Comparison of ENCODE assay signal across 1 cellular context in the genomic region with DNA sequence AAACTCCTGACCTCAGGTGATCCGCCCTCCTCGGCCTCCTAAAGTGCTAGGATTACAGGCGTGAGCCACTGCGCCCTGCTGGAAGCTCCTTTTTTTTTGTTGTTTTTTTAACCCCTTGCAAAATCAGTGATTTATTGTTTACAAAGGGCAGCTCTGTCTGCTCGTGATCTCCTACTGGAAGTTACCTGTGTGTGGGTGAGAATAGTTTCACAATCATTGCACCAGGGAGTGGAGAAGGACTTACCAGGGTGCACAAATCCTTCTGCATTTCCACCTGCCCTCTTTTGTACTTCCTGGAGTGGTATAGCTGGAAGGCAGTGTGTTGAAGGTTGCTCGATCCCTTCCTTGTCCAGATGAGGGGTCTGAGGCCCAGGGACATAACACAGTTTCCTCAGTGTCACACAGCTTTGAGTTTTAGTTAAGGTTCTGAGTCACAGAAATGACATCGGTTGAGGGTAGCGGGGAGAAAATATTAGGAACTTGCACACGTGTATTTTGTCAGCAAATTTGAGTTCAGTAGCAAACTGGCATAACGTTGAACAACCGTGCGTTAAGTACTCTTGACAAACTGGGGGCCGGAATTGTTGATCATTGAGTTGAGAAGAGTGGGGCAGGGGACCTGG.
A peak's percentile ranks its signal among the peaks of the same experiment; 100 is the strongest.
TF ChIP-seq lines count a peak whose summit lies in the region.

No MANE protein-coding gene starts in this region.

TF ChIP-seq in HepG2, 621 proteins besides CTCF, POLR2A, EP300 and RAD21 (continued from another document and continues in another):
- TF ChIP-seq, protein P1, sequence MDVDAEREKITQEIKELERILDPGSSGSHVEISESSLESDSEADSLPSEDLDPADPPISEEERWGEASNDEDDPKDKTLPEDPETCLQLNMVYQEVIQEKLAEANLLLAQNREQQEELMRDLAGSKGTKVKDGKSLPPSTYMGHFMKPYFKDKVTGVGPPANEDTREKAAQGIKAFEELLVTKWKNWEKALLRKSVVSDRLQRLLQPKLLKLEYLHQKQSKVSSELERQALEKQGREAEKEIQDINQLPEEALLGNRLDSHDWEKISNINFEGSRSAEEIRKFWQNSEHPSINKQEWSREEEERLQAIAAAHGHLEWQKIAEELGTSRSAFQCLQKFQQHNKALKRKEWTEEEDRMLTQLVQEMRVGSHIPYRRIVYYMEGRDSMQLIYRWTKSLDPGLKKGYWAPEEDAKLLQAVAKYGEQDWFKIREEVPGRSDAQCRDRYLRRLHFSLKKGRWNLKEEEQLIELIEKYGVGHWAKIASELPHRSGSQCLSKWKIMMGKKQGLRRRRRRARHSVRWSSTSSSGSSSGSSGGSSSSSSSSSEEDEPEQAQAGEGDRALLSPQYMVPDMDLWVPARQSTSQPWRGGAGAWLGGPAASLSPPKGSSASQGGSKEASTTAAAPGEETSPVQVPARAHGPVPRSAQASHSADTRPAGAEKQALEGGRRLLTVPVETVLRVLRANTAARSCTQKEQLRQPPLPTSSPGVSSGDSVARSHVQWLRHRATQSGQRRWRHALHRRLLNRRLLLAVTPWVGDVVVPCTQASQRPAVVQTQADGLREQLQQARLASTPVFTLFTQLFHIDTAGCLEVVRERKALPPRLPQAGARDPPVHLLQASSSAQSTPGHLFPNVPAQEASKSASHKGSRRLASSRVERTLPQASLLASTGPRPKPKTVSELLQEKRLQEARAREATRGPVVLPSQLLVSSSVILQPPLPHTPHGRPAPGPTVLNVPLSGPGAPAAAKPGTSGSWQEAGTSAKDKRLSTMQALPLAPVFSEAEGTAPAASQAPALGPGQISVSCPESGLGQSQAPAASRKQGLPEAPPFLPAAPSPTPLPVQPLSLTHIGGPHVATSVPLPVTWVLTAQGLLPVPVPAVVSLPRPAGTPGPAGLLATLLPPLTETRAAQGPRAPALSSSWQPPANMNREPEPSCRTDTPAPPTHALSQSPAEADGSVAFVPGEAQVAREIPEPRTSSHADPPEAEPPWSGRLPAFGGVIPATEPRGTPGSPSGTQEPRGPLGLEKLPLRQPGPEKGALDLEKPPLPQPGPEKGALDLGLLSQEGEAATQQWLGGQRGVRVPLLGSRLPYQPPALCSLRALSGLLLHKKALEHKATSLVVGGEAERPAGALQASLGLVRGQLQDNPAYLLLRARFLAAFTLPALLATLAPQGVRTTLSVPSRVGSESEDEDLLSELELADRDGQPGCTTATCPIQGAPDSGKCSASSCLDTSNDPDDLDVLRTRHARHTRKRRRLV (CRISPR knock-in tag; IDR thresholded peaks at IDR 0.05), result no peak
- TF ChIP-seq, protein P2, sequence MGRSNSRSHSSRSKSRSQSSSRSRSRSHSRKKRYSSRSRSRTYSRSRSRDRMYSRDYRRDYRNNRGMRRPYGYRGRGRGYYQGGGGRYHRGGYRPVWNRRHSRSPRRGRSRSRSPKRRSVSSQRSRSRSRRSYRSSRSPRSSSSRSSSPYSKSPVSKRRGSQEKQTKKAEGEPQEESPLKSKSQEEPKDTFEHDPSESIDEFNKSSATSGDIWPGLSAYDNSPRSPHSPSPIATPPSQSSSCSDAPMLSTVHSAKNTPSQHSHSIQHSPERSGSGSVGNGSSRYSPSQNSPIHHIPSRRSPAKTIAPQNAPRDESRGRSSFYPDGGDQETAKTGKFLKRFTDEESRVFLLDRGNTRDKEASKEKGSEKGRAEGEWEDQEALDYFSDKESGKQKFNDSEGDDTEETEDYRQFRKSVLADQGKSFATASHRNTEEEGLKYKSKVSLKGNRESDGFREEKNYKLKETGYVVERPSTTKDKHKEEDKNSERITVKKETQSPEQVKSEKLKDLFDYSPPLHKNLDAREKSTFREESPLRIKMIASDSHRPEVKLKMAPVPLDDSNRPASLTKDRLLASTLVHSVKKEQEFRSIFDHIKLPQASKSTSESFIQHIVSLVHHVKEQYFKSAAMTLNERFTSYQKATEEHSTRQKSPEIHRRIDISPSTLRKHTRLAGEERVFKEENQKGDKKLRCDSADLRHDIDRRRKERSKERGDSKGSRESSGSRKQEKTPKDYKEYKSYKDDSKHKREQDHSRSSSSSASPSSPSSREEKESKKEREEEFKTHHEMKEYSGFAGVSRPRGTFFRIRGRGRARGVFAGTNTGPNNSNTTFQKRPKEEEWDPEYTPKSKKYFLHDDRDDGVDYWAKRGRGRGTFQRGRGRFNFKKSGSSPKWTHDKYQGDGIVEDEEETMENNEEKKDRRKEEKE (IDR thresholded peaks at IDR 0.05), result no peak
- TF ChIP-seq AGO2 (optimal IDR thresholded peaks at IDR 0.05; ENCODE audit: low read depth, low read length) (no peak), ATF1 (CRISPR knock-in tag; IDR thresholded peaks at IDR 0.05) (no peak), MEIS2 (CRISPR knock-in tag; IDR thresholded peaks at IDR 0.05) (no peak), ZNF615 (CRISPR knock-in tag; IDR thresholded peaks at IDR 0.05; ENCODE audit: borderline replicate concordance) (0 out of 2 replicates have a peak, but pooled peaks have one; percentile 24), HDAC1 (CRISPR knock-in tag; IDR thresholded peaks at IDR 0.05) (peak; percentile 38; the same call in 1 of the 2 replicates), REPIN1 (CRISPR knock-in tag; IDR thresholded peaks at IDR 0.05; ENCODE audit: borderline replicate concordance, low read depth) (no peak), ZNF430 (CRISPR knock-in tag; IDR thresholded peaks at IDR 0.05) (no peak), GTF3A (CRISPR knock-in tag; conservative IDR thresholded peaks at IDR 0.05) (no peak), E2F1 (CRISPR knock-in tag; IDR thresholded peaks at IDR 0.05) (no peak), CSRNP1 (CRISPR knock-in tag; IDR thresholded peaks at IDR 0.05) (no peak), HNRNPK (IDR thresholded peaks at IDR 0.05; ENCODE audit: low read depth, low read length, poor library complexity, severe bottlenecking) (no peak), TGIF2 (CRISPR knock-in tag; IDR thresholded peaks at IDR 0.05) (no peak), GATAD1 (CRISPR knock-in tag; IDR thresholded peaks at IDR 0.05) (no peak), KDM6A (CRISPR knock-in tag; IDR thresholded peaks at IDR 0.05; ENCODE audit: low read depth) (no peak), ZNF3 (CRISPR knock-in tag; IDR thresholded peaks at IDR 0.05) (no peak), FOXJ3 (CRISPR knock-in tag; IDR thresholded peaks at IDR 0.05; ENCODE audit: borderline replicate concordance) (0 out of 2 replicates have a peak, but pooled peaks have one; percentile 28), GABPB1 (CRISPR knock-in tag; IDR thresholded peaks at IDR 0.05) (no peak), ZNF580 (CRISPR knock-in tag; IDR thresholded peaks at IDR 0.05; ENCODE audit: borderline replicate concordance, low read depth) (no peak), MIER3 (CRISPR knock-in tag; IDR thresholded peaks at IDR 0.05; ENCODE audit: borderline replicate concordance) (no peak; the same call in 1 of the 2 replicates), NFE2 (CRISPR knock-in tag; IDR thresholded peaks at IDR 0.05) (no peak), FOSL2 (CRISPR knock-in tag; IDR thresholded peaks at IDR 0.05) (peak; percentile 76), TRIM24 (CRISPR knock-in tag; IDR thresholded peaks at IDR 0.05) (0 out of 2 replicates have a peak, but pooled peaks have one; percentile 41), BCL6 (CRISPR knock-in tag; IDR thresholded peaks at IDR 0.05) (peak; percentile 88), HHEX (CRISPR knock-in tag; IDR thresholded peaks at IDR 0.05) (no peak), ZNF143 (CRISPR knock-in tag; IDR thresholded peaks at IDR 0.05) (no peak), RNF2 (conservative IDR thresholded peaks at IDR 0.05; ENCODE audit: low read depth) (no peak), NKX3-1 (CRISPR knock-in tag; IDR thresholded peaks at IDR 0.05) (no peak), ZNF543 (CRISPR knock-in tag; IDR thresholded peaks at IDR 0.05) (no peak), ZMYM3 (CRISPR knock-in tag; IDR thresholded peaks at IDR 0.05) (peak; percentile 49), PPARG (CRISPR knock-in tag; conservative IDR thresholded peaks at IDR 0.05) (peak; percentile 73)
- TF ChIP-seq, protein P3, sequence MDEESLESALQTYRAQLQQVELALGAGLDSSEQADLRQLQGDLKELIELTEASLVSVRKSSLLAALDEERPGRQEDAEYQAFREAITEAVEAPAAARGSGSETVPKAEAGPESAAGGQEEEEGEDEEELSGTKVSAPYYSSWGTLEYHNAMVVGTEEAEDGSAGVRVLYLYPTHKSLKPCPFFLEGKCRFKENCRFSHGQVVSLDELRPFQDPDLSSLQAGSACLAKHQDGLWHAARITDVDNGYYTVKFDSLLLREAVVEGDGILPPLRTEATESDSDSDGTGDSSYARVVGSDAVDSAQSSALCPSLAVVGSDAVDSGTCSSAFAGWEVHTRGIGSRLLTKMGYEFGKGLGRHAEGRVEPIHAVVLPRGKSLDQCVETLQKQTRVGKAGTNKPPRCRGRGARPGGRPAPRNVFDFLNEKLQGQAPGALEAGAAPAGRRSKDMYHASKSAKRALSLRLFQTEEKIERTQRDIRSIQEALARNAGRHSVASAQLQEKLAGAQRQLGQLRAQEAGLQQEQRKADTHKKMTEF (CRISPR knock-in tag; IDR thresholded peaks at IDR 0.05), result peak; percentile 41; the same call in 1 of the 2 replicates
- TF ChIP-seq, protein P4, sequence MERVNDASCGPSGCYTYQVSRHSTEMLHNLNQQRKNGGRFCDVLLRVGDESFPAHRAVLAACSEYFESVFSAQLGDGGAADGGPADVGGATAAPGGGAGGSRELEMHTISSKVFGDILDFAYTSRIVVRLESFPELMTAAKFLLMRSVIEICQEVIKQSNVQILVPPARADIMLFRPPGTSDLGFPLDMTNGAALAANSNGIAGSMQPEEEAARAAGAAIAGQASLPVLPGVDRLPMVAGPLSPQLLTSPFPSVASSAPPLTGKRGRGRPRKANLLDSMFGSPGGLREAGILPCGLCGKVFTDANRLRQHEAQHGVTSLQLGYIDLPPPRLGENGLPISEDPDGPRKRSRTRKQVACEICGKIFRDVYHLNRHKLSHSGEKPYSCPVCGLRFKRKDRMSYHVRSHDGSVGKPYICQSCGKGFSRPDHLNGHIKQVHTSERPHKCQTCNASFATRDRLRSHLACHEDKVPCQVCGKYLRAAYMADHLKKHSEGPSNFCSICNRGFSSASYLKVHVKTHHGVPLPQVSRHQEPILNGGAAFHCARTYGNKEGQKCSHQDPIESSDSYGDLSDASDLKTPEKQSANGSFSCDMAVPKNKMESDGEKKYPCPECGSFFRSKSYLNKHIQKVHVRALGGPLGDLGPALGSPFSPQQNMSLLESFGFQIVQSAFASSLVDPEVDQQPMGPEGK (CRISPR knock-in tag; IDR thresholded peaks at IDR 0.05), result peak; percentile 50; the same call in 1 of the 2 replicates
- TF ChIP-seq, protein P5, sequence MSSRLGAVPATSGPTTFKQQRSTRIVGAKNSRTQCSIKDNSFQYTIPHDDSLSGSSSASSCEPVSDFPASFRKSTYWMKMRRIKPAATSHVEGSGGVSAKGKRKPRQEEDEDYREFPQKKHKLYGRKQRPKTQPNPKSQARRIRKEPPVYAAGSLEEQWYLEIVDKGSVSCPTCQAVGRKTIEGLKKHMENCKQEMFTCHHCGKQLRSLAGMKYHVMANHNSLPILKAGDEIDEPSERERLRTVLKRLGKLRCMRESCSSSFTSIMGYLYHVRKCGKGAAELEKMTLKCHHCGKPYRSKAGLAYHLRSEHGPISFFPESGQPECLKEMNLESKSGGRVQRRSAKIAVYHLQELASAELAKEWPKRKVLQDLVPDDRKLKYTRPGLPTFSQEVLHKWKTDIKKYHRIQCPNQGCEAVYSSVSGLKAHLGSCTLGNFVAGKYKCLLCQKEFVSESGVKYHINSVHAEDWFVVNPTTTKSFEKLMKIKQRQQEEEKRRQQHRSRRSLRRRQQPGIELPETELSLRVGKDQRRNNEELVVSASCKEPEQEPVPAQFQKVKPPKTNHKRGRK (CRISPR knock-in tag; IDR thresholded peaks at IDR 0.05), result no peak
- TF ChIP-seq, protein P6, sequence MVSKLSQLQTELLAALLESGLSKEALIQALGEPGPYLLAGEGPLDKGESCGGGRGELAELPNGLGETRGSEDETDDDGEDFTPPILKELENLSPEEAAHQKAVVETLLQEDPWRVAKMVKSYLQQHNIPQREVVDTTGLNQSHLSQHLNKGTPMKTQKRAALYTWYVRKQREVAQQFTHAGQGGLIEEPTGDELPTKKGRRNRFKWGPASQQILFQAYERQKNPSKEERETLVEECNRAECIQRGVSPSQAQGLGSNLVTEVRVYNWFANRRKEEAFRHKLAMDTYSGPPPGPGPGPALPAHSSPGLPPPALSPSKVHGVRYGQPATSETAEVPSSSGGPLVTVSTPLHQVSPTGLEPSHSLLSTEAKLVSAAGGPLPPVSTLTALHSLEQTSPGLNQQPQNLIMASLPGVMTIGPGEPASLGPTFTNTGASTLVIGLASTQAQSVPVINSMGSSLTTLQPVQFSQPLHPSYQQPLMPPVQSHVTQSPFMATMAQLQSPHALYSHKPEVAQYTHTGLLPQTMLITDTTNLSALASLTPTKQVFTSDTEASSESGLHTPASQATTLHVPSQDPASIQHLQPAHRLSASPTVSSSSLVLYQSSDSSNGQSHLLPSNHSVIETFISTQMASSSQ (IDR thresholded peaks at IDR 0.05; ENCODE audit: low read depth), result no peak
- TF ChIP-seq, protein P6 (CRISPR knock-in tag; IDR thresholded peaks at IDR 0.05; ENCODE audit: borderline replicate concordance), result no peak
